2 cellular contexts compared by ENCODE assay signal in the genomic region with DNA sequence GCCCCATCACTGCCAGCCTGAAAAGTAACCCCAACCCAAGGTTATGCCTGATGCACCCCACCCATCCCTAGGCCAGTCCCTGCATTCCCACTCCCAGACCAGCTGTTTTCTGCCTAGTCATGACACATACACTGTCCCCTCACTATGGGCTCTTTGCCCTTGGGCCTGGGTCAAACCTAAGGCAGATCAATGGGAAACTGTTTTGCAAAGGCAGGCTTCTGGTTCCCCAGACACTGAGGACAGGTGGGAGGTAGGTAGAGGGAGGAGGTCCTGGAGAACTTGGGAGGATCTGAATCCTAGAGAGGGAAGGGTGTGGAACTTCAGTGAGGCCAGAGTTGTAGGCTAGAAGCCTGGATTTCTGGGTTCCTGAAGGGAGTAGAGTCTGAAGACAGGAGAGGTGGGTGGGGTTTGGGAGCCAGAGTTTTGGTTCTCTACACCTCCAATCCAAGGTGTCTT.
TF ChIP-seq lines count a peak whose summit lies in the region.

No MANE protein-coding gene starts in this region.

TF ChIP-seq in SK-N-SH, 30 proteins besides CTCF, POLR2A, EP300 and RAD21 (continued from another document):
- TF ChIP-seq MEF2A (IDR thresholded peaks at IDR 0.05; ENCODE audit: borderline replicate concordance, low read depth) (no peak), JUND (IDR thresholded peaks at IDR 0.05) (no peak), FOXJ3 (CRISPR knock-in tag; IDR thresholded peaks at IDR 0.05) (no peak), EZH2phosphoT487 (IDR thresholded peaks at IDR 0.05; ENCODE audit: borderline replicate concordance, low read depth) (no peak), RCOR1 (IDR thresholded peaks at IDR 0.05; ENCODE audit: low read length) (no peak), GABPA (IDR thresholded peaks at IDR 0.05; ENCODE audit: low read depth) (no peak), CHD2 (IDR thresholded peaks at IDR 0.05; ENCODE audit: low read length, partially characterized antibody) (no peak), FOXM1 (IDR thresholded peaks at IDR 0.05; ENCODE audit: low read depth) (no peak), RFX5 (IDR thresholded peaks at IDR 0.05; ENCODE audit: low read length) (no peak), RXRA (IDR thresholded peaks at IDR 0.05; ENCODE audit: borderline replicate concordance, low read depth) (no peak), SIN3A (IDR thresholded peaks at IDR 0.05; ENCODE audit: borderline replicate concordance, low read depth, low read length) (no peak), SMC3 (IDR thresholded peaks at IDR 0.05; ENCODE audit: low read depth, low read length) (no peak), TEAD4 (IDR thresholded peaks at IDR 0.05; ENCODE audit: borderline replicate concordance, insufficient read depth) (no peak), NRF1 (IDR thresholded peaks at IDR 0.05; ENCODE audit: low read depth, low read length) (no peak)
- TF ChIP-seq, protein P1, sequence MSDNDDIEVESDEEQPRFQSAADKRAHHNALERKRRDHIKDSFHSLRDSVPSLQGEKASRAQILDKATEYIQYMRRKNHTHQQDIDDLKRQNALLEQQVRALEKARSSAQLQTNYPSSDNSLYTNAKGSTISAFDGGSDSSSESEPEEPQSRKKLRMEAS (IDR thresholded peaks at IDR 0.05; ENCODE audit: low read depth): no peak
- TF ChIP-seq, protein P2, sequence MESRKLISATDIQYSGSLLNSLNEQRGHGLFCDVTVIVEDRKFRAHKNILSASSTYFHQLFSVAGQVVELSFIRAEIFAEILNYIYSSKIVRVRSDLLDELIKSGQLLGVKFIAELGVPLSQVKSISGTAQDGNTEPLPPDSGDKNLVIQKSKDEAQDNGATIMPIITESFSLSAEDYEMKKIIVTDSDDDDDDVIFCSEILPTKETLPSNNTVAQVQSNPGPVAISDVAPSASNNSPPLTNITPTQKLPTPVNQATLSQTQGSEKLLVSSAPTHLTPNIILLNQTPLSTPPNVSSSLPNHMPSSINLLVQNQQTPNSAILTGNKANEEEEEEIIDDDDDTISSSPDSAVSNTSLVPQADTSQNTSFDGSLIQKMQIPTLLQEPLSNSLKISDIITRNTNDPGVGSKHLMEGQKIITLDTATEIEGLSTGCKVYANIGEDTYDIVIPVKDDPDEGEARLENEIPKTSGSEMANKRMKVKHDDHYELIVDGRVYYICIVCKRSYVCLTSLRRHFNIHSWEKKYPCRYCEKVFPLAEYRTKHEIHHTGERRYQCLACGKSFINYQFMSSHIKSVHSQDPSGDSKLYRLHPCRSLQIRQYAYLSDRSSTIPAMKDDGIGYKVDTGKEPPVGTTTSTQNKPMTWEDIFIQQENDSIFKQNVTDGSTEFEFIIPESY (IDR thresholded peaks at IDR 0.05; ENCODE audit: borderline replicate concordance, low read depth): no peak

TF ChIP-seq in SK-N-SH treated with all-trans-retinoic acid at 6 μM for 48 hours, 23 proteins besides CTCF, POLR2A, EP300 and RAD21 (continued from another document):
- TF ChIP-seq, protein P3, sequence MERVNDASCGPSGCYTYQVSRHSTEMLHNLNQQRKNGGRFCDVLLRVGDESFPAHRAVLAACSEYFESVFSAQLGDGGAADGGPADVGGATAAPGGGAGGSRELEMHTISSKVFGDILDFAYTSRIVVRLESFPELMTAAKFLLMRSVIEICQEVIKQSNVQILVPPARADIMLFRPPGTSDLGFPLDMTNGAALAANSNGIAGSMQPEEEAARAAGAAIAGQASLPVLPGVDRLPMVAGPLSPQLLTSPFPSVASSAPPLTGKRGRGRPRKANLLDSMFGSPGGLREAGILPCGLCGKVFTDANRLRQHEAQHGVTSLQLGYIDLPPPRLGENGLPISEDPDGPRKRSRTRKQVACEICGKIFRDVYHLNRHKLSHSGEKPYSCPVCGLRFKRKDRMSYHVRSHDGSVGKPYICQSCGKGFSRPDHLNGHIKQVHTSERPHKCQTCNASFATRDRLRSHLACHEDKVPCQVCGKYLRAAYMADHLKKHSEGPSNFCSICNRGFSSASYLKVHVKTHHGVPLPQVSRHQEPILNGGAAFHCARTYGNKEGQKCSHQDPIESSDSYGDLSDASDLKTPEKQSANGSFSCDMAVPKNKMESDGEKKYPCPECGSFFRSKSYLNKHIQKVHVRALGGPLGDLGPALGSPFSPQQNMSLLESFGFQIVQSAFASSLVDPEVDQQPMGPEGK (CRISPR knock-in tag; IDR thresholded peaks at IDR 0.05; ENCODE audit: borderline replicate concordance): no peak
- TF ChIP-seq ZFP3 (CRISPR knock-in tag; IDR thresholded peaks at IDR 0.05): no peak
